18 cellular contexts compared by ENCODE assay signal in the genomic region with DNA sequence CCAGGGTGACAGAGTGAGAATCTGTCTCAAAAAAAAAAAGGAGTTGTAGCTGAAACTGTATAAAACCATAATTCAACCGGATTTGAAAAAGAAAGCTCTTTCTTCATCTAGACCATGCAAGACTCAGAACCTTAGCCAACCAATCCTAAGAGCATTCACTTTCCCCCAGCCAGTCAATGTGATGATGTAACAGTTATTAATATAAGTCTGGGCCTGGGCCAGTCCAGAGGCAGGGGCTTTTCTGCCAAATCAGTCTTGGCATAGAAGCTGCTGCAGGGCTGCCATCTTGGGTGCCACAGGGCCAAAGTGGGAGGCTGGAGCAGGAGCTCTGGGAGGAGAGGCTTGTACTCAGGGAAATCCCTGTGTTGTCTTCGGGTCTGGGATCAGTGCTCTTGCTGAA.
"Had no signal": no experiment of that assay in that cellular context is flagged by ENCODE, and none has a peak within 500 bp of the region (broad histone marks: within the 10 kb centered on the region; RNA-seq: fewer than 3 reads in every experiment).

No MANE protein-coding gene starts in this region.

- H3K4me3 Mint-ChIP-seq: activated CD4-positive, alpha-beta memory T cell treated with anti-CD3 and anti-CD28 coated beads for 36 hours; activated naive CD4-positive, alpha-beta T cell treated with anti-CD3 and anti-CD28 coated beads for 36 hours; activated naive CD8-positive, alpha-beta T cell treated with anti-CD3 and anti-CD28 coated beads, Interleukin-2, amount 10 ng/mL, durations not matched to agents 7 days and 5 days; naive thymus-derived CD8-positive, alpha-beta T cell; neural progenitor cell; stimulated activated effector memory CD8-positive, alpha-beta T cell treated with anti-CD3 and anti-CD28 coated beads, Interleukin-12 subunit alpha, Interleukin-12 subunit beta, amount 100 ng/mL, for 72 hours; stimulated activated naive CD8-positive, alpha-beta T cell treated with anti-CD3 and anti-CD28 coated beads, Interleukin-15, amount 100 ng/mL, for 72 hours; T-helper 17 cell had no signal

- H3K9ac ChIP-seq: neural progenitor cell had no signal

- DNase-seq: activated CD4-positive, alpha-beta memory T cell treated with anti-CD3 and anti-CD28 coated beads for 36 hours; activated CD4-positive, alpha-beta T cell treated with anti-CD3 and anti-CD28 coated beads for 48 hours; activated naive CD4-positive, alpha-beta T cell treated with anti-CD3 and anti-CD28 coated beads for 36 hours; activated naive CD8-positive, alpha-beta T cell treated with anti-CD3 and anti-CD28 coated beads, Interleukin-2, amount 10 ng/mL, durations not matched to agents 7 days and 5 days; activated T-cell treated with anti-CD3 and anti-CD28 coated beads, Interleukin-2, amount 50 U/mL, for 48 hours; amygdala; foreskin keratinocyte; hippocampal formation; mesenchymal stem cell; naive thymus-derived CD8-positive, alpha-beta T cell; stimulated activated CD4-positive, alpha-beta T cell treated with anti-CD3 and anti-CD28 coated beads, Interleukin-1b, Interleukin-23, amount 100 ng/mL, for 48 hours; stimulated activated naive CD8-positive, alpha-beta T cell treated with anti-CD3 and anti-CD28 coated beads, Interleukin-15, amount 100 ng/mL, for 72 hours; T-helper 17 cell; tibial artery had no signal

- H3K4me1 Mint-ChIP-seq: activated naive CD8-positive, alpha-beta T cell treated with anti-CD3 and anti-CD28 coated beads, Interleukin-2, amount 10 ng/mL, durations not matched to agents 7 days and 5 days; neural progenitor cell; stimulated activated naive CD8-positive, alpha-beta T cell treated with anti-CD3 and anti-CD28 coated beads, Interleukin-15, amount 100 ng/mL, for 72 hours; T-helper 17 cell had no signal

- H3K36me3 Mint-ChIP-seq: activated CD4-positive, alpha-beta memory T cell treated with anti-CD3 and anti-CD28 coated beads for 36 hours; neural progenitor cell; stimulated activated effector memory CD8-positive, alpha-beta T cell treated with anti-CD3 and anti-CD28 coated beads, Interleukin-12 subunit alpha, Interleukin-12 subunit beta, amount 100 ng/mL, for 72 hours had no signal

- H3K4me2 ChIP-seq: neural progenitor cell had no signal

- H3K27ac Mint-ChIP-seq: activated CD4-positive, alpha-beta memory T cell treated with anti-CD3 and anti-CD28 coated beads for 36 hours; activated naive CD4-positive, alpha-beta T cell treated with anti-CD3 and anti-CD28 coated beads for 36 hours; activated naive CD8-positive, alpha-beta T cell treated with anti-CD3 and anti-CD28 coated beads, Interleukin-2, amount 10 ng/mL, durations not matched to agents 7 days and 5 days; naive thymus-derived CD8-positive, alpha-beta T cell; neural progenitor cell; stimulated activated effector memory CD8-positive, alpha-beta T cell treated with anti-CD3 and anti-CD28 coated beads, Interleukin-12 subunit alpha, Interleukin-12 subunit beta, amount 100 ng/mL, for 72 hours; stimulated activated naive CD8-positive, alpha-beta T cell treated with anti-CD3 and anti-CD28 coated beads, Interleukin-15, amount 100 ng/mL, for 72 hours; T-helper 17 cell had no signal

- H3K9me3 Mint-ChIP-seq: neural progenitor cell had no signal

- H3K27ac ChIP-seq: epithelial cell of prostate, foreskin keratinocyte, neural progenitor cell, skin epidermis, tibial artery had no signal

- H3K27me3 Mint-ChIP-seq: activated CD4-positive, alpha-beta memory T cell treated with anti-CD3 and anti-CD28 coated beads for 36 hours; activated naive CD8-positive, alpha-beta T cell treated with anti-CD3 and anti-CD28 coated beads, Interleukin-2, amount 10 ng/mL, durations not matched to agents 7 days and 5 days; stimulated activated naive CD8-positive, alpha-beta T cell treated with anti-CD3 and anti-CD28 coated beads, Interleukin-15, amount 100 ng/mL, for 72 hours; T-helper 17 cell had no signal

- H3K9me3 ChIP-seq: tibial artery had no signal

- H2AFZ ChIP-seq: neural progenitor cell had no signal

- ATAC-seq: foreskin keratinocyte; naive thymus-derived CD8-positive, alpha-beta T cell; stimulated activated naive CD8-positive, alpha-beta T cell treated with anti-CD3 and anti-CD28 coated beads, Interleukin-15, amount 100 ng/mL, for 72 hours; T-helper 17 cell had no signal

- H3K36me3 ChIP-seq: neural progenitor cell, tibial artery had no signal

- H3K4me1 ChIP-seq: neural progenitor cell, tibial artery had no signal

- H3K4me3 ChIP-seq: neural progenitor cell, skin epidermis, tibial artery had no signal

- H3K27me3 ChIP-seq: foreskin keratinocyte, neural progenitor cell, tibial artery had no signal
